In the genomic region with DNA sequence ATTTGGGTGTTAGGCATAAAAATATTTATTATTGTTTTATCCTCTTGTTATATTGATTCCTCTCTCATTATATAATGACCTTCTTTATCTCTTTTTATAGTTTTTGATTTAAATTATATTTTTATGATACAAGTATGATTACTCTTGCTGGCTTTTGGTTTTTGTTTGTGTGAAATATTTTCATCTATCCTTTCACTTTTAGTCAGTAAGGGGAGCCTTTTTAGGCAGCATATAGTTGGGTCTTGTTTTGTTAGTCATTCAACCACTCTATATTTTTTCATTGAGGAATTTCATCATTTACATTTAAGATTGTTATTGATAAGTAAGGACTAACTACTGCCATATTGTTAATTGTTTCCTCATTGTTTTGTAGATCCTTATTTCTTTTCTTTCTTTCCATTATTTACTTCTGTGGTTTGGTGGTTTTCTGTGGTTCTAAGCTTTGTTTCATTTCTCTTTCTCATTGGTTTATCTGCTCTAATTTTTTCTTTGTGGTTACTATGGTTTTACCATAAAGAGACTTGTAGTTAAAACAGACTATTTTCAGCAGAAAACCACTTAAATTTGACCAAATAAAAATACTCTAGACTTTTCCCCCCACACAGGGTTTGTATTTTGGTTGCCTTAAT, we compare ENCODE assay signal across 13 cellular contexts.
DNase-seq lines count a peak whose midpoint lies in the region; ATAC-seq and TF ChIP-seq lines count a peak whose summit lies in the region.
"Had no signal": no experiment of that assay in that cellular context is flagged by ENCODE, and none has a peak within 500 bp of the region (broad histone marks: within the 10 kb centered on the region; RNA-seq: fewer than 3 reads in every experiment).

No MANE protein-coding gene starts in this region.

- TF ChIP-seq CTCF in GM13976 (IDR thresholded peaks at IDR 0.05; ENCODE audit: borderline replicate concordance, control extremely low read depth, extremely low read depth, insufficient read depth, missing control alignments) (no peak), nephron progenitor cell (IDR thresholded peaks at IDR 0.05) (no peak)

- in situ Hi-C loops in GM13976 (cut with MboI; ENCODE audit: low sequenced_read_pairs, unreplicated experiment): no loop called here

- H3K9me3 Mint-ChIP-seq in nephron progenitor cell: no peaks in the 10 kb centered on the region

- no peak overlapping the region for H3K27ac Mint-ChIP-seq in nephron progenitor cell

- no peaks in the 10 kb centered on the region for H3K36me3 Mint-ChIP-seq in nephron progenitor cell (ENCODE audit: low read depth)

- no peak overlapping the region for H3K4me3 Mint-ChIP-seq in nephron progenitor cell

- peak; percentile 16 for DNase-seq in GM13976 (ENCODE audit: low spot score)
- no peak for DNase-seq in NK-92 (lab: John Stamatoyannopoulos, UW; ENCODE audit: unreplicated experiment)
- no peak for DNase-seq in NCI-H146 (lab: John Stamatoyannopoulos, UW)
- DNase-seq in nephron progenitor cell: no peak
- DNase-seq: activated CD8-positive, alpha-beta memory T cell treated with anti-CD3 and anti-CD28 coated beads, Interleukin-2, amount 50 U/mL, for 48 hours; DMS79 treated with DMSO at 0.1 percent for 48 hours; NCI-H187; sigmoid colon; WERI-Rb-1 had no signal

- no peaks in the 10 kb centered on the region for H3K4me1 Mint-ChIP-seq in nephron progenitor cell

- ATAC-seq in GM21390 (IDR thresholded peaks at IDR 0.05; ENCODE audit: unreplicated experiment) (peak; percentile 72), HG02885 (IDR thresholded peaks at IDR 0.05; ENCODE audit: poor library complexity, unreplicated experiment) (peak; percentile 71), HG03575 (IDR thresholded peaks at IDR 0.05; ENCODE audit: extremely low read depth, insufficient number of reproducible peaks, low FRiP score, unreplicated experiment) (peak; percentile 83), SK-N-SH treated with all-trans-retinoic acid at 6 μM for 48 hours (no peak)

- H3K27me3 Mint-ChIP-seq in nephron progenitor cell (ENCODE audit: low read depth, poor library complexity): no peaks in the 10 kb centered on the region

TF ChIP-seq in SK-N-SH treated with all-trans-retinoic acid at 6 μM for 48 hours, 23 proteins besides CTCF, POLR2A, EP300 and RAD21:
- TF ChIP-seq ESRRG (CRISPR knock-in tag; IDR thresholded peaks at IDR 0.05) (no peak), BACH2 (CRISPR knock-in tag; IDR thresholded peaks at IDR 0.05; ENCODE audit: borderline replicate concordance) (no peak), ZNF8 (CRISPR knock-in tag; IDR thresholded peaks at IDR 0.05) (no peak), ZC3H10 (CRISPR knock-in tag; IDR thresholded peaks at IDR 0.05) (no peak), GLIS3 (CRISPR knock-in tag; IDR thresholded peaks at IDR 0.05) (no peak), CSDC2 (CRISPR knock-in tag; IDR thresholded peaks at IDR 0.05) (no peak), ISL1 (CRISPR knock-in tag; IDR thresholded peaks at IDR 0.05) (no peak), ZNF565 (CRISPR knock-in tag; conservative IDR thresholded peaks at IDR 0.05; ENCODE audit: low read depth) (no peak), SNAI2 (CRISPR knock-in tag; IDR thresholded peaks at IDR 0.05) (no peak)
- TF ChIP-seq, protein P1, sequence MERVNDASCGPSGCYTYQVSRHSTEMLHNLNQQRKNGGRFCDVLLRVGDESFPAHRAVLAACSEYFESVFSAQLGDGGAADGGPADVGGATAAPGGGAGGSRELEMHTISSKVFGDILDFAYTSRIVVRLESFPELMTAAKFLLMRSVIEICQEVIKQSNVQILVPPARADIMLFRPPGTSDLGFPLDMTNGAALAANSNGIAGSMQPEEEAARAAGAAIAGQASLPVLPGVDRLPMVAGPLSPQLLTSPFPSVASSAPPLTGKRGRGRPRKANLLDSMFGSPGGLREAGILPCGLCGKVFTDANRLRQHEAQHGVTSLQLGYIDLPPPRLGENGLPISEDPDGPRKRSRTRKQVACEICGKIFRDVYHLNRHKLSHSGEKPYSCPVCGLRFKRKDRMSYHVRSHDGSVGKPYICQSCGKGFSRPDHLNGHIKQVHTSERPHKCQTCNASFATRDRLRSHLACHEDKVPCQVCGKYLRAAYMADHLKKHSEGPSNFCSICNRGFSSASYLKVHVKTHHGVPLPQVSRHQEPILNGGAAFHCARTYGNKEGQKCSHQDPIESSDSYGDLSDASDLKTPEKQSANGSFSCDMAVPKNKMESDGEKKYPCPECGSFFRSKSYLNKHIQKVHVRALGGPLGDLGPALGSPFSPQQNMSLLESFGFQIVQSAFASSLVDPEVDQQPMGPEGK (CRISPR knock-in tag; IDR thresholded peaks at IDR 0.05; ENCODE audit: borderline replicate concordance): no peak
- TF ChIP-seq, protein P2, sequence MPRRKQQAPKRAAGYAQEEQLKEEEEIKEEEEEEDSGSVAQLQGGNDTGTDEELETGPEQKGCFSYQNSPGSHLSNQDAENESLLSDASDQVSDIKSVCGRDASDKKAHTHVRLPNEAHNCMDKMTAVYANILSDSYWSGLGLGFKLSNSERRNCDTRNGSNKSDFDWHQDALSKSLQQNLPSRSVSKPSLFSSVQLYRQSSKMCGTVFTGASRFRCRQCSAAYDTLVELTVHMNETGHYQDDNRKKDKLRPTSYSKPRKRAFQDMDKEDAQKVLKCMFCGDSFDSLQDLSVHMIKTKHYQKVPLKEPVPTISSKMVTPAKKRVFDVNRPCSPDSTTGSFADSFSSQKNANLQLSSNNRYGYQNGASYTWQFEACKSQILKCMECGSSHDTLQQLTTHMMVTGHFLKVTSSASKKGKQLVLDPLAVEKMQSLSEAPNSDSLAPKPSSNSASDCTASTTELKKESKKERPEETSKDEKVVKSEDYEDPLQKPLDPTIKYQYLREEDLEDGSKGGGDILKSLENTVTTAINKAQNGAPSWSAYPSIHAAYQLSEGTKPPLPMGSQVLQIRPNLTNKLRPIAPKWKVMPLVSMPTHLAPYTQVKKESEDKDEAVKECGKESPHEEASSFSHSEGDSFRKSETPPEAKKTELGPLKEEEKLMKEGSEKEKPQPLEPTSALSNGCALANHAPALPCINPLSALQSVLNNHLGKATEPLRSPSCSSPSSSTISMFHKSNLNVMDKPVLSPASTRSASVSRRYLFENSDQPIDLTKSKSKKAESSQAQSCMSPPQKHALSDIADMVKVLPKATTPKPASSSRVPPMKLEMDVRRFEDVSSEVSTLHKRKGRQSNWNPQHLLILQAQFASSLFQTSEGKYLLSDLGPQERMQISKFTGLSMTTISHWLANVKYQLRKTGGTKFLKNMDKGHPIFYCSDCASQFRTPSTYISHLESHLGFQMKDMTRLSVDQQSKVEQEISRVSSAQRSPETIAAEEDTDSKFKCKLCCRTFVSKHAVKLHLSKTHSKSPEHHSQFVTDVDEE (CRISPR knock-in tag; IDR thresholded peaks at IDR 0.05): no peak
- TF ChIP-seq, protein P3, sequence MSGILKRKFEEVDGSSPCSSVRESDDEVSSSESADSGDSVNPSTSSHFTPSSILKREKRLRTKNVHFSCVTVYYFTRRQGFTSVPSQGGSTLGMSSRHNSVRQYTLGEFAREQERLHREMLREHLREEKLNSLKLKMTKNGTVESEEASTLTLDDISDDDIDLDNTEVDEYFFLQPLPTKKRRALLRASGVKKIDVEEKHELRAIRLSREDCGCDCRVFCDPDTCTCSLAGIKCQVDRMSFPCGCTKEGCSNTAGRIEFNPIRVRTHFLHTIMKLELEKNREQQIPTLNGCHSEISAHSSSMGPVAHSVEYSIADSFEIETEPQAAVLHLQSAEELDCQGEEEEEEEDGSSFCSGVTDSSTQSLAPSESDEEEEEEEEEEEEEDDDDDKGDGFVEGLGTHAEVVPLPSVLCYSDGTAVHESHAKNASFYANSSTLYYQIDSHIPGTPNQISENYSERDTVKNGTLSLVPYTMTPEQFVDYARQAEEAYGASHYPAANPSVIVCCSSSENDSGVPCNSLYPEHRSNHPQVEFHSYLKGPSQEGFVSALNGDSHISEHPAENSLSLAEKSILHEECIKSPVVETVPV (CRISPR knock-in tag; IDR thresholded peaks at IDR 0.05): no peak
